In genomic region chr14:22509751-22510300, GRCh38 we compare ENCODE assay signal across 10 cellular contexts.
DNase-seq lines count a peak whose midpoint lies in the region; ATAC-seq and TF ChIP-seq lines count a peak whose summit lies in the region.
"Had no signal": no experiment of that assay in that cellular context is flagged by ENCODE, and none has a peak within 500 bp of the region (broad histone marks: within the 10 kb centered on the region; RNA-seq: fewer than 3 reads in every experiment).

No MANE protein-coding gene starts in this region.

- H3K4me3 ChIP-seq in osteoblast (ENCODE audit: insufficient read depth, low read length): no peak overlapping the region
- H3K4me3 ChIP-seq: mucosa of descending colon had no signal

- peak; percentile 25 for ATAC-seq in HG02759 (IDR thresholded peaks at IDR 0.05; ENCODE audit: unreplicated experiment)
- ATAC-seq in activated naive CD4-positive, alpha-beta T cell treated with anti-CD3 and anti-CD28 coated beads, Interleukin-2, amount 50 U/mL, for 72 hours: no peak
- no peak for ATAC-seq in HG02763 (IDR thresholded peaks at IDR 0.05; ENCODE audit: unreplicated experiment)

- no peaks in the 10 kb centered on the region for H4K20me1 ChIP-seq in osteoblast (ENCODE audit: insufficient read depth, low read length)

- no peaks in the 10 kb centered on the region for H3K27me3 Mint-ChIP-seq in T-helper 1 cell treated with Interleukin-12 subunit alpha and Interleukin-12 subunit beta and Interleukin-4 antibody, amounts not matched to agents 30 μg/mL and 1 μg/mL, for 36 hours (ENCODE audit: low read depth)
- H3K27me3 Mint-ChIP-seq in type B pancreatic cell: peaks cover 9% of the 10 kb centered on the region

- no peak for DNase-seq in T-helper 1 cell
- no peak for DNase-seq in activated naive CD4-positive, alpha-beta T cell treated with anti-CD3 and anti-CD28 coated beads, Interleukin-2, amount 50 U/mL, for 72 hours (ENCODE audit: low spot score in 2 of 2)
- DNase-seq in osteoblast (ENCODE audit: insufficient read length, low spot score, missing footprints): no peak
- no peak for DNase-seq in type B pancreatic cell (ENCODE audit: extremely low spot score, unreplicated experiment)
- no peak for DNase-seq in kidney glomerular epithelial cell (lab: John Stamatoyannopoulos, UW)
- DNase-seq: mucosa of descending colon, NCI-H1417 treated with DMSO at 0.1 percent for 48 hours had no signal

- TF ChIP-seq CTCF in osteoblast (IDR thresholded peaks at IDR 0.05; ENCODE audit: extremely low read depth, low read depth, low read length) (no peak), type B pancreatic cell (conservative IDR thresholded peaks at IDR 0.05) (no peak)

- H3K4me1 ChIP-seq in osteoblast (ENCODE audit: insufficient read depth, low read length): peaks cover 11% of the 10 kb centered on the region

- peaks cover 2% of the 10 kb centered on the region for H3K27me3 ChIP-seq in osteoblast (ENCODE audit: insufficient read depth, low read length)

- H3K36me3 Mint-ChIP-seq in T-helper 1 cell treated with Interleukin-12 subunit alpha and Interleukin-12 subunit beta and Interleukin-4 antibody, amounts not matched to agents 30 μg/mL and 1 μg/mL, for 36 hours (ENCODE audit: low read depth): peaks cover 83% of the 10 kb centered on the region
- H3K36me3 Mint-ChIP-seq in activated naive CD4-positive, alpha-beta T cell treated with anti-CD3 and anti-CD28 coated beads, Interleukin-2, amount 50 U/mL, for 72 hours: peaks cover 75 to 82% of the 10 kb centered on the region in 2 donors
- no peaks in the 10 kb centered on the region for H3K36me3 Mint-ChIP-seq in type B pancreatic cell

- peak overlapping the region; percentile 35 for H2AFZ ChIP-seq in osteoblast (ENCODE audit: low read length)

- H3K9me3 Mint-ChIP-seq in T-helper 1 cell treated with Interleukin-12 subunit alpha and Interleukin-12 subunit beta and Interleukin-4 antibody, amounts not matched to agents 30 μg/mL and 1 μg/mL, for 36 hours: no peaks in the 10 kb centered on the region
- no peaks in the 10 kb centered on the region for H3K9me3 Mint-ChIP-seq in activated naive CD4-positive, alpha-beta T cell treated with anti-CD3 and anti-CD28 coated beads, Interleukin-2, amount 50 U/mL, for 72 hours
- no peaks in the 10 kb centered on the region for H3K9me3 Mint-ChIP-seq in type B pancreatic cell

- peak overlapping the region; percentile 87 for H3K4me3 Mint-ChIP-seq in T-helper 1 cell treated with Interleukin-12 subunit alpha and Interleukin-12 subunit beta and Interleukin-4 antibody, amounts not matched to agents 30 μg/mL and 1 μg/mL, for 36 hours
- no peak overlapping the region for H3K4me3 Mint-ChIP-seq in type B pancreatic cell

- H3K79me2 ChIP-seq in osteoblast (ENCODE audit: insufficient read depth, low read length): no peaks in the 10 kb centered on the region

- H3K36me3 ChIP-seq in osteoblast (ENCODE audit: insufficient read depth, low read length): no peaks in the 10 kb centered on the region

- no peak overlapping the region for H3K4me2 ChIP-seq in osteoblast (ENCODE audit: insufficient read depth, low read length)

- peaks cover 77% of the 10 kb centered on the region for H3K4me1 Mint-ChIP-seq in T-helper 1 cell treated with Interleukin-12 subunit alpha and Interleukin-12 subunit beta and Interleukin-4 antibody, amounts not matched to agents 30 μg/mL and 1 μg/mL, for 36 hours (ENCODE audit: low read depth)
- peaks cover 63% of the 10 kb centered on the region for H3K4me1 Mint-ChIP-seq in type B pancreatic cell (ENCODE audit: unreplicated experiment)

- H3K27ac Mint-ChIP-seq in T-helper 1 cell treated with Interleukin-12 subunit alpha and Interleukin-12 subunit beta and Interleukin-4 antibody, amounts not matched to agents 30 μg/mL and 1 μg/mL, for 36 hours: peak overlapping the region; percentile 93
- H3K27ac Mint-ChIP-seq in activated naive CD4-positive, alpha-beta T cell treated with anti-CD3 and anti-CD28 coated beads, Interleukin-2, amount 50 U/mL, for 72 hours: peak overlapping the region; percentile 93 to 99
- H3K27ac Mint-ChIP-seq in type B pancreatic cell: no peak overlapping the region

- no peaks in the 10 kb centered on the region for H3K9me3 ChIP-seq in osteoblast (ENCODE audit: low read depth, low read length)
- H3K9me3 ChIP-seq: mucosa of descending colon had no signal

- no peak overlapping the region for H3K27ac ChIP-seq in osteoblast (ENCODE audit: low read depth, low read length)
